In genomic region chr2:236642584-236643291, GRCh38 we compare ENCODE assay signal across 9 cellular contexts.
DNase-seq lines count a peak whose midpoint lies in the region; ATAC-seq and TF ChIP-seq lines count a peak whose summit lies in the region.
"Had no signal": no experiment of that assay in that cellular context is flagged by ENCODE, and none has a peak within 500 bp of the region (broad histone marks: within the 10 kb centered on the region; RNA-seq: fewer than 3 reads in every experiment).

No MANE protein-coding gene starts in this region.

- H3K36me3 Mint-ChIP-seq in WTC11 = no peaks in the 10 kb centered on the region

- H3K9me2 ChIP-seq in OCI-LY7 (ENCODE audit: insufficient read depth, low read length) = no peaks in the 10 kb centered on the region

- H3K4me1 ChIP-seq in OCI-LY7 (ENCODE audit: insufficient read depth, low read length, poor library complexity, severe bottlenecking) = no peaks in the 10 kb centered on the region

- H3K9me3 ChIP-seq in OCI-LY7 (ENCODE audit: low read length) = no peaks in the 10 kb centered on the region

- H3K4me3 ChIP-seq in OCI-LY7 (ENCODE audit: low read depth, low read length, poor library complexity, severe bottlenecking) = no peak overlapping the region

- no peak overlapping the region for H3K4me3 Mint-ChIP-seq in WTC11

- DNase-seq in EH (ENCODE audit: low read depth) = peak; percentile 99
- no peak for DNase-seq in WTC11 (ENCODE audit: low spot score)
- DNase-seq in Right ventricle myocardium superior = peak; percentile 91
- peak; percentile 40 for DNase-seq in pulmonary artery endothelial cell (ENCODE audit: low read depth, low spot score)
- no peak for DNase-seq in SKM-1 (lab: John Stamatoyannopoulos, UW; ENCODE audit: unreplicated experiment)
- DNase-seq in NCI-H2227 treated with DMSO at 0.1 percent for 48 hours (lab: John Stamatoyannopoulos, UW) = no peak
- no peak for DNase-seq in foreskin melanocyte
- DNase-seq in OCI-LY7 (ENCODE audit: low spot score) = no peak
- DNase-seq: DMS79 treated with DMSO at 0.1 percent for 48 hours had no signal

- no peaks in the 10 kb centered on the region for H3K36me3 ChIP-seq in OCI-LY7 (ENCODE audit: insufficient read depth, low read length)

- CTCF ChIA-PET in WTC11 (lab: Charles Lee) (interaction anchor here (1.1 kb wide), 1 partner anchor 80 kb away, joined by 4 read pairs; no protein-coding TSS in a partner anchor), OCI-LY7 (lab: Charles Lee; ENCODE audit: unreplicated experiment) (no interaction called here)

- H4K20me1 ChIP-seq in OCI-LY7 (ENCODE audit: insufficient read depth, low read length) = no peaks in the 10 kb centered on the region

- H2AFZ ChIP-seq in OCI-LY7 (ENCODE audit: low read length) = no peak overlapping the region

- H3K27ac ChIP-seq in OCI-LY7 (ENCODE audit: low read depth, low read length, poor library complexity, severe bottlenecking) = no peak overlapping the region

- peaks cover 15% of the 10 kb centered on the region for H3K4me1 Mint-ChIP-seq in WTC11

- intact Hi-C loops in Right ventricle myocardium superior (cut with DNase I) (no loop called here), OCI-LY7 (cut with micrococcal nuclease; ENCODE audit: unreplicated experiment) (no loop called here)

- H3K4me2 ChIP-seq in OCI-LY7 (ENCODE audit: low read length) = no peak overlapping the region

- H3K79me2 ChIP-seq in OCI-LY7 (ENCODE audit: insufficient read depth, low read depth, low read length) = no peaks in the 10 kb centered on the region

- H3K9me3 Mint-ChIP-seq in WTC11 = peaks cover 9% of the 10 kb centered on the region

- no peak overlapping the region for H3K27ac Mint-ChIP-seq in WTC11

- ATAC-seq in WTC11 (peak; percentile 74), Right ventricle myocardium superior (ENCODE audit: poor library complexity) (peak; percentile 87)

- no peaks in the 10 kb centered on the region for H3K27me3 Mint-ChIP-seq in WTC11 (ENCODE audit: low read depth)

- TF ChIP-seq CTCF in WTC11 (IDR thresholded peaks at IDR 0.05) = no peak
- no peak for TF ChIP-seq CTCF in OCI-LY7 (conservative IDR thresholded peaks at IDR 0.05; ENCODE audit: low read length)

- POLR2A ChIA-PET in WTC11 (lab: Charles Lee) (no interaction called here), OCI-LY7 (lab: Charles Lee) (interaction anchor here (0.6 kb wide), 1 partner anchor 284 kb away, joined by 3 read pairs; no protein-coding TSS in a partner anchor)

- no TSS peak for BruUV-seq in OCI-LY7 (replicated peaks; lab: Mats Ljungman, UMichigan)

TF ChIP-seq in WTC11, 78 proteins besides CTCF, POLR2A, EP300 and RAD21:
- TF ChIP-seq FOXP1 (CRISPR knock-in tag; IDR thresholded peaks at IDR 0.05; ENCODE audit: borderline replicate concordance) (no peak), E2F1 (CRISPR knock-in tag; IDR thresholded peaks at IDR 0.05) (no peak), ATF6 (CRISPR knock-in tag; IDR thresholded peaks at IDR 0.05) (no peak), JUN (CRISPR knock-in tag; IDR thresholded peaks at IDR 0.05) (no peak), AR (CRISPR knock-in tag; IDR thresholded peaks at IDR 0.05) (no peak), ZNF416 (CRISPR knock-in tag; IDR thresholded peaks at IDR 0.05) (no peak), ATF3 (CRISPR knock-in tag; conservative IDR thresholded peaks at IDR 0.05) (no peak), FOXK1 (CRISPR knock-in tag; IDR thresholded peaks at IDR 0.05) (no peak), NFATC4 (CRISPR knock-in tag; IDR thresholded peaks at IDR 0.05) (no peak), ZNF232 (CRISPR knock-in tag; IDR thresholded peaks at IDR 0.05) (no peak), ZNF671 (CRISPR knock-in tag; IDR thresholded peaks at IDR 0.05) (no peak), GTF2I (CRISPR knock-in tag; conservative IDR thresholded peaks at IDR 0.05) (no peak), HMGA2 (CRISPR knock-in tag; IDR thresholded peaks at IDR 0.05) (no peak)

Comparison
In these comparisons a context has a peak if more than half of its experiments do, and no peak if none do; other contexts are left out.
1. DNase-seq: peak in EH (single experiment), Right ventricle myocardium superior (single experiment) and pulmonary artery endothelial cell (single experiment); none in WTC11 (single experiment), SKM-1 (single experiment), NCI-H2227 treated with DMSO at 0.1 percent for 48 hours (single experiment), foreskin melanocyte (single experiment) and OCI-LY7 (single experiment).